In the genomic region with DNA sequence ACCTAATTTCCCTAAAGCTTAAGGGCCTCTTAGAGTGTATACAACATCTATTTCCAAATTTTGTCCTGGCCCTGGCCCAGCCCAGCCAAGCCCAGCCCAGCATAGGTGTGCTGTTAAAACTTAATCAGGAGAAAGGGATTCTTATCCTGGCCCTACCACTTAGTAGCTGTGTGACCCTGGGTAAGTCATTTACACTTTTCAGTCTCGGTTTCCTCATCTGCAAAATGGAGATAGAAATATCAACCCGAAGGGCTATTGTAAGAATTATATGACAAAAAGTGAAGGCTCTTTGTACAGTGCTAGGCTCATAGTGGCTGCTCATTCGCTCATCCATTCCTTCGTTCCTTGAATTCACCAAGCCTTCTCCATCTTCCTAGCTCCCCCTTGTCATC, we compare ENCODE assay signal across 8 cellular contexts. TPM values are rescaled to one million over a fixed set of nuclear protein-coding genes. Genes with fewer than 3 reads are reported as not detected.
A peak's percentile ranks its signal among the peaks of the same experiment; 100 is the strongest.
DNase-seq lines count a peak whose midpoint lies in the region; ATAC-seq and TF ChIP-seq lines count a peak whose summit lies in the region.

No MANE protein-coding gene starts in this region.

- no peak for TF ChIP-seq CTCF in foreskin keratinocyte (conservative IDR thresholded peaks at IDR 0.05)

- DNase-seq in H7, result no peak
- DNase-seq in T-helper 17 cell, result no peak
- no peak for DNase-seq in foreskin keratinocyte
- DNase-seq in skeletal muscle cell (ENCODE audit: low read depth), result no peak
- DNase-seq in NCI-H526 treated with DMSO at 0.1 percent for 48 hours (lab: John Stamatoyannopoulos, UW), result no peak
- no peak for DNase-seq in GM19240 (ENCODE audit: insufficient read length, low spot score)
- DNase-seq in anterior cingulate cortex (lab: John Stamatoyannopoulos, UW), result no peak

- H3K36me3 ChIP-seq in H7 (replicated peaks; ENCODE audit: control insufficient read depth, insufficient read depth, low read length), result peaks cover 5% of the 10 kb centered on the region

- peaks cover 4% of the 10 kb centered on the region for H3K4me1 ChIP-seq in foreskin keratinocyte

- peak overlapping the region; percentile 100 for H3K4me3 Mint-ChIP-seq in T-helper 17 cell

- peak overlapping the region; percentile 83 for H3K4me3 ChIP-seq in H7 (ENCODE audit: insufficient read depth, low read depth, low read length)
- H3K4me3 ChIP-seq in skeletal muscle cell (ENCODE audit: low read depth, low read length), result peak overlapping the region; percentile 94

- peak overlapping the region; percentile 25 for H3K27ac ChIP-seq in foreskin keratinocyte

- no peaks in the 10 kb centered on the region for H3K27me3 ChIP-seq in H7 (ENCODE audit: control insufficient read depth, insufficient read depth, low read length)
- H3K27me3 ChIP-seq in foreskin keratinocyte, result no peaks in the 10 kb centered on the region

- H3K9me3 ChIP-seq in T-helper 17 cell (ENCODE audit: control insufficient read depth, low read length, poor library complexity, severe bottlenecking), result no peaks in the 10 kb centered on the region

- ATAC-seq in T-helper 17 cell (no peak), foreskin keratinocyte (no peak), GM18873 (IDR thresholded peaks at IDR 0.05; ENCODE audit: low FRiP score, unreplicated experiment) (no peak)

- H3K36me3 Mint-ChIP-seq in T-helper 17 cell (ENCODE audit: low read depth), result peaks cover 2% of the 10 kb centered on the region

- peaks cover 14% of the 10 kb centered on the region for H3K4me1 Mint-ChIP-seq in T-helper 17 cell

- no peaks in the 10 kb centered on the region for H3K27me3 Mint-ChIP-seq in T-helper 17 cell

- H3K27ac Mint-ChIP-seq in T-helper 17 cell, result peak overlapping the region; percentile 99

RNA-seq across cellular contexts. Expression of gene ERG28, which starts 0.4 kb away (rescaled TPM):
- total RNA-seq in H7 (2014; rRNA removed; shearing (Covaris generic)), result 28.3 and 30.5 TPM in 2 replicates
- total RNA-seq in T-helper 17 cell (1 to 10 TPM; 8.4 to 9.0 TPM), foreskin keratinocyte (31.3 and 33.2 TPM in 2 replicates)
- 52.9 and 62.2 TPM in 2 replicates for polyA plus RNA-seq in foreskin keratinocyte

RNA-seq across cellular contexts. Expression of gene TTLL5, which starts 0.8 kb away (rescaled TPM):
- total RNA-seq in H7 (2014; rRNA removed; shearing (Covaris generic)), result 19.3 and 26.6 TPM in 2 replicates
- total RNA-seq in T-helper 17 cell, result 10 to 100 TPM; 26.0 to 31.9 TPM
- total RNA-seq in foreskin keratinocyte, result 25.3 and 29.6 TPM in 2 replicates
- polyA plus RNA-seq in foreskin keratinocyte, result 13.3 and 13.7 TPM in 2 replicates
